Comparison of ENCODE assay signal across 10 cellular contexts in the genomic region with DNA sequence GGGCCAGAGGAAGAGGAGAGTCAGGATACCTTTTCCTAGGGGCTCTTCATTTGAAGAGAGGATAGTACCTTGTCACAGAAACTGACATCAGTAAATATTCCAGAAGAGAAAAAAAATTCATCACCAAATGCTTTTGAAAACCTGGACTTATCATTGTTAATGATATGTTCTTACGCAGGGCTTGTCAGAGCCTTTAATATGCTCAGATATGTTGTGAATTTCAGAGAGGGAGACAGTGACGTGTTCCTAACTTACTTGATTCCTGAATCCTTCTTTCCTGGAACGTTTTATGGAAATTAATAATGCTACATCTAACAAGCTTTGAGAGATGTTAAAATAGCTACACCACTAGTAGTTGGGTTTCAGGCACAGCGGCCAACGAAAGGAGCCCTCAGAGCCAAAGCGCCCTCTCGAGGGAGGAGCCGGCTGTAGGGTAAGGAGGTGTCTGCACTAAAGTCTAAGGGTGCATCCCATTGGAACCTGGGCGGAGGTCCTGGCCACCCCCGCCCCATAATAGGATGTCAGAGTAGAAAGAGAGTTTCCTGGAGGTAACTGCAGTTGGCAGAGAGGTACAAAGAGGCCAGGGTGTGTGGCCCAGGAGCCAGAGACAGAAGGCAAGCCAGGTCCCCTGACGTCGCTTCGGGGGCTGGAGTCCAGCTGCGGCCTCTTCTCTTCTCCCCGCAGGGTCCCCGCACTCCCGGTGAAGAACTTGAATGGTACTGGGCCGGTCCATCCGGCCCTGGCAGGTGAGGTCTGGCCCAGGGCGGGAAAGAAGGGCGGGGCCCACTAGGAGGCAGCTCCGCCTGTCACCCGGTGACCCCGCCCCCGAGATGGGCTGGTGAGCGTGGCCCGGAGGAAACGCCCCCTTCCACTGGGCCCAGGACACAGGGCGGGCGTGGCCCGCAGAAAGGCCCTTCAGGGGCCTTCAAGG. TPM values are rescaled to one million over a fixed set of nuclear protein-coding genes. Genes with fewer than 3 reads are reported as not detected.
DNase-seq lines count a peak whose midpoint lies in the region; ATAC-seq, FAIRE-seq and TF ChIP-seq lines count a peak whose summit lies in the region.
"Had no signal": no experiment of that assay in that cellular context is flagged by ENCODE, and none has a peak within 500 bp of the region (broad histone marks: within the 10 kb centered on the region; RNA-seq: fewer than 3 reads in every experiment).

No MANE protein-coding gene starts in this region.

- ATAC-seq in HG03442 (IDR thresholded peaks at IDR 0.05; ENCODE audit: unreplicated experiment) (peak; percentile 37), lower lobe of right lung (peak; percentile 58 to 72), GM21529 (IDR thresholded peaks at IDR 0.05; ENCODE audit: unreplicated experiment) (no peak)
- no peak for ATAC-seq in activated CD8-positive, alpha-beta T cell treated with anti-CD3 and anti-CD28 coated beads for 36 hours

- H3K4me1 Mint-ChIP-seq in CD8-positive, alpha-beta memory T cell = peaks cover 58 to 59% (median 58%) of the 10 kb centered on the region in 3 donors
- H3K4me1 Mint-ChIP-seq in activated CD8-positive, alpha-beta T cell treated with anti-CD3 and anti-CD28 coated beads for 36 hours (ENCODE audit: low read depth) = peaks cover 41% of the 10 kb centered on the region

- no peak overlapping the region for H3K4me3 ChIP-seq in CD8-positive, alpha-beta memory T cell (ENCODE audit: low read length)
- no peak overlapping the region for H3K4me3 ChIP-seq in bronchial epithelial cell (ENCODE audit: low read depth, low read length)
- no peak overlapping the region for H3K4me3 ChIP-seq in lower lobe of right lung

- intact Hi-C loops in lower lobe of right lung (cut with DNase I) = no loop called here
- intact Hi-C loops in activated CD8-positive, alpha-beta T cell treated with anti-CD3 and anti-CD28 coated beads for 36 hours (cut with micrococcal nuclease) = no loop called here

- H3K9me3 ChIP-seq in CD8-positive, alpha-beta memory T cell (ENCODE audit: low read length) = no peaks in the 10 kb centered on the region
- no peaks in the 10 kb centered on the region for H3K9me3 ChIP-seq in lower lobe of right lung

- H3K27ac ChIP-seq in CD8-positive, alpha-beta memory T cell (ENCODE audit: low read depth, low read length) = no peak overlapping the region
- no peak overlapping the region for H3K27ac ChIP-seq in lower lobe of right lung

- no peaks in the 10 kb centered on the region for H3K27me3 ChIP-seq in CD8-positive, alpha-beta memory T cell (ENCODE audit: insufficient read depth, low read length, poor library complexity, severe bottlenecking)
- H3K27me3 ChIP-seq in bronchial epithelial cell (ENCODE audit: control insufficient read depth, insufficient read depth, low read length) (peaks cover 6% of the 10 kb centered on the region), lower lobe of right lung (ENCODE audit: low read depth) (peaks cover 18% of the 10 kb centered on the region)

- no peak overlapping the region for H3K4me3 Mint-ChIP-seq in CD8-positive, alpha-beta memory T cell
- H3K4me3 Mint-ChIP-seq in activated CD8-positive, alpha-beta T cell treated with anti-CD3 and anti-CD28 coated beads for 36 hours = no peak overlapping the region

- H3K9me3 Mint-ChIP-seq in CD8-positive, alpha-beta memory T cell = no peaks in the 10 kb centered on the region
- no peaks in the 10 kb centered on the region for H3K9me3 Mint-ChIP-seq in activated CD8-positive, alpha-beta T cell treated with anti-CD3 and anti-CD28 coated beads for 36 hours

- CTCF ChIA-PET in CD8-positive, alpha-beta memory T cell (lab: Charles Lee) = interaction anchor here (0.8 to 1.9 kb wide), 3 partner anchors 8 to 29 kb away, joined by 3 to 4 read pairs (median 3); no protein-coding TSS in a partner anchor
- CTCF ChIA-PET in activated CD8-positive, alpha-beta T cell treated with anti-CD3 and anti-CD28 coated beads for 36 hours (lab: Charles Lee) = interaction anchor here (1.2 to 1.7 kb wide), 6 partner anchors 8 to 99 kb away, joined by 3 to 6 read pairs (median 4); no protein-coding TSS in a partner anchor

- H3K4me1 ChIP-seq in CD8-positive, alpha-beta memory T cell (ENCODE audit: insufficient read depth, low read length) = peaks cover 53% of the 10 kb centered on the region
- H3K4me1 ChIP-seq in lower lobe of right lung = peaks cover 5% of the 10 kb centered on the region

- peaks cover 0 to 1% (median 0%) of the 10 kb centered on the region in 3 donors for H3K36me3 Mint-ChIP-seq in CD8-positive, alpha-beta memory T cell
- no peaks in the 10 kb centered on the region for H3K36me3 Mint-ChIP-seq in activated CD8-positive, alpha-beta T cell treated with anti-CD3 and anti-CD28 coated beads for 36 hours (ENCODE audit: low read depth)

- H3K27me3 Mint-ChIP-seq in CD8-positive, alpha-beta memory T cell = peaks cover 0 to 3% of the 10 kb centered on the region in 2 donors
- H3K27me3 Mint-ChIP-seq in activated CD8-positive, alpha-beta T cell treated with anti-CD3 and anti-CD28 coated beads for 36 hours = no peaks in the 10 kb centered on the region

- H3K27ac Mint-ChIP-seq in CD8-positive, alpha-beta memory T cell = peak overlapping the region in 6 of 8 donors; percentile 27 to 73 (median 54)
- H3K27ac Mint-ChIP-seq in activated CD8-positive, alpha-beta T cell treated with anti-CD3 and anti-CD28 coated beads for 36 hours = no peak overlapping the region

- POLR2A ChIA-PET in CD8-positive, alpha-beta memory T cell (lab: Charles Lee) = interaction anchor here (0.6 kb wide), 1 partner anchor 111 kb away, joined by 7 read pairs; no protein-coding TSS in a partner anchor
- POLR2A ChIA-PET in activated CD8-positive, alpha-beta T cell treated with anti-CD3 and anti-CD28 coated beads for 36 hours (lab: Charles Lee) = interaction anchor here (1.4 kb wide), 1 partner anchor 24 kb away, joined by 4 read pairs; no protein-coding TSS in a partner anchor

- TF ChIP-seq CTCF in bronchial epithelial cell (IDR thresholded peaks at IDR 0.05; ENCODE audit: insufficient read depth, low read length, severe bottlenecking) = peak; percentile 30
- no peak for TF ChIP-seq CTCF in lower lobe of right lung (IDR thresholded peaks at IDR 0.05)
- no peak for TF ChIP-seq CTCF in activated CD8-positive, alpha-beta T cell treated with anti-CD3 and anti-CD28 coated beads for 36 hours (IDR thresholded peaks at IDR 0.05)

- no peak for FAIRE-seq in bronchial epithelial cell (lab: Jason Lieb, UNC)

- DNase-seq in CD8-positive, alpha-beta memory T cell = no peak
- DNase-seq in bronchial epithelial cell (ENCODE audit: low read depth) (peak; percentile 2), lower lobe of right lung (peak; percentile 70), AG08396 (ENCODE audit: low spot score) (no peak), SKM-1 treated with dmso at 0.1 percent for 144 hours (lab: John Stamatoyannopoulos, UW; ENCODE audit: unreplicated experiment) (no peak)
- DNase-seq in activated CD8-positive, alpha-beta T cell treated with anti-CD3 and anti-CD28 coated beads for 36 hours = no peak
- DNase-seq: NCI-H1092 had no signal

- H3K36me3 ChIP-seq in CD8-positive, alpha-beta memory T cell (ENCODE audit: insufficient read depth, low read length) = no peaks in the 10 kb centered on the region
- H3K36me3 ChIP-seq in bronchial epithelial cell (ENCODE audit: control insufficient read depth, insufficient read depth, low read length) (no peaks in the 10 kb centered on the region), lower lobe of right lung (no peaks in the 10 kb centered on the region)

RNA-seq across cellular contexts. Expression of a gene that starts 36.2 kb away (rescaled TPM):
- total RNA-seq in CD8-positive, alpha-beta memory T cell = 1 to 10 TPM; 2.0 to 2.2 TPM
- 0.98 TPM for polyA plus RNA-seq in CD8-positive, alpha-beta memory T cell
- not detected in 2 replicates for total RNA-seq in bronchial epithelial cell
- 6.8 TPM for total RNA-seq in lower lobe of right lung
- 1 to 10 TPM; 2.9 to 3.4 TPM for total RNA-seq in activated CD8-positive, alpha-beta T cell treated with anti-CD3 and anti-CD28 coated beads for 36 hours

RNA-seq across cellular contexts. Expression of a gene that starts 42.8 kb away (rescaled TPM):
- under 1 TPM; 0.51 to 0.72 TPM for total RNA-seq in CD8-positive, alpha-beta memory T cell
- polyA plus RNA-seq in CD8-positive, alpha-beta memory T cell = 0.45 TPM
- 0.26 and 2.3 TPM in 2 replicates for total RNA-seq in bronchial epithelial cell
- total RNA-seq in lower lobe of right lung = 0.41 TPM
- total RNA-seq in activated CD8-positive, alpha-beta T cell treated with anti-CD3 and anti-CD28 coated beads for 36 hours = 10 to 100 TPM in 1 of 2 experiments, 1 to 10 TPM in 1; 9.8 to 12.4 TPM
- total RNA-seq: glomerular endothelial cell had no signal

RNA-seq across cellular contexts. Expression of a gene that starts 56.8 kb away (rescaled TPM):
- under 1 TPM; 0.16 to 0.33 TPM for total RNA-seq in CD8-positive, alpha-beta memory T cell
- polyA plus RNA-seq in CD8-positive, alpha-beta memory T cell = not detected
- total RNA-seq in bronchial epithelial cell (not detected in 2 replicates), lower lobe of right lung (7.3 TPM)
- total RNA-seq in activated CD8-positive, alpha-beta T cell treated with anti-CD3 and anti-CD28 coated beads for 36 hours = 1 to 10 TPM; 1.7 to 1.9 TPM
- total RNA-seq: glomerular endothelial cell had no signal

Comparison
In these comparisons a context has a peak if more than half of its experiments do, and no peak if none do; other contexts are left out.
1. DNase-seq: peak in bronchial epithelial cell (single experiment) and lower lobe of right lung (single experiment); none in CD8-positive, alpha-beta memory T cell (0 of 5), AG08396 (single experiment), SKM-1 treated with dmso at 0.1 percent for 144 hours (single experiment) and activated CD8-positive, alpha-beta T cell treated with anti-CD3 and anti-CD28 coated beads for 36 hours (single experiment).
2. ATAC-seq: peak in HG03442 (single experiment) and lower lobe of right lung (2 of 2); none in GM21529 (single experiment) and activated CD8-positive, alpha-beta T cell treated with anti-CD3 and anti-CD28 coated beads for 36 hours (single experiment).